8 cellular contexts compared by ENCODE assay signal in the genomic region with DNA sequence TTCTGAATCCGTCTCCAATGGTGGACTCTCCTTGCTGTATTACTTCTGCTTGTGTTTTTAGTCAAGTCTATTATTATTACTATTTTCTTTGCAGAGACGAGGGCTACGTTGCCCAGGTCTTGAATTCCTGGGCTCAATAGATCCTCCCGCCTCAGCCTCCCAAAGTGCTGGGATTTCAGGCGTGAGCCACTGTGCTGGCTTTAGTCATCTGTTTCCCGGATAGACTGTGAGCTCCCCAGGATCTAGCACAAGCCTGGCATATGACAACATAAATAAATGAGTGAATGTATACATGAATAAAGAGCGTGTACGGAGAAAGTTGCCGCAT. TPM values are rescaled to one million over a fixed set of nuclear protein-coding genes. Genes with fewer than 3 reads are reported as not detected.
DNase-seq lines count a peak whose midpoint lies in the region; ATAC-seq and TF ChIP-seq lines count a peak whose summit lies in the region.

No MANE protein-coding gene starts in this region.

- no peak for TF ChIP-seq CTCF in Loucy (conservative IDR thresholded peaks at IDR 0.05; ENCODE audit: low read length)
- TF ChIP-seq CTCF in endothelial cell (IDR thresholded peaks at IDR 0.05; ENCODE audit: unreplicated experiment): no peak
- TF ChIP-seq CTCF in osteocyte (IDR thresholded peaks at IDR 0.05): no peak

- peak overlapping the region; percentile 93 for H3K4me3 ChIP-seq in Loucy (ENCODE audit: low read length, poor library complexity, severe bottlenecking)

- no peaks in the 10 kb centered on the region for H3K36me3 ChIP-seq in Loucy (ENCODE audit: insufficient read depth, low read length)

- no peaks in the 10 kb centered on the region for H3K27me3 ChIP-seq in Loucy (ENCODE audit: insufficient read depth, low read length, poor library complexity, severe bottlenecking)

- H3K4me1 Mint-ChIP-seq in endothelial cell (ENCODE audit: unreplicated experiment) (peaks cover 16% of the 10 kb centered on the region), osteocyte (ENCODE audit: unreplicated experiment) (peaks cover 31% of the 10 kb centered on the region)

- peak overlapping the region; percentile 98 for H2AFZ ChIP-seq in Loucy (ENCODE audit: low read length)

- H3K4me3 Mint-ChIP-seq in endothelial cell (ENCODE audit: unreplicated experiment): peak overlapping the region; percentile 99
- H3K4me3 Mint-ChIP-seq in osteocyte (ENCODE audit: unreplicated experiment): peak overlapping the region; percentile 100

- peaks cover 16% of the 10 kb centered on the region for H4K20me1 ChIP-seq in Loucy (ENCODE audit: insufficient read depth, low read length, poor library complexity, severe bottlenecking)

- in situ Hi-C loops in ACHN (cut with HindIII; ENCODE audit: low pct_ligation_motif_present, low pct_unique_long_range_greater_than_20kb, low sequenced_read_pairs): no loop called here

- H3K9me3 Mint-ChIP-seq in endothelial cell (ENCODE audit: unreplicated experiment) (no peaks in the 10 kb centered on the region), osteocyte (ENCODE audit: unreplicated experiment) (no peaks in the 10 kb centered on the region)

- peak overlapping the region; percentile 84 for H3K9ac ChIP-seq in Loucy (ENCODE audit: low read depth, low read length, poor library complexity, severe bottlenecking)

- H3F3A ChIP-seq in Loucy (ENCODE audit: low read depth): no peaks in the 10 kb centered on the region

- peak overlapping the region; percentile 98 for H3K27ac Mint-ChIP-seq in endothelial cell (ENCODE audit: unreplicated experiment)
- H3K27ac Mint-ChIP-seq in osteocyte (ENCODE audit: unreplicated experiment): peak overlapping the region; percentile 96

- peaks cover 9% of the 10 kb centered on the region for H3K4me1 ChIP-seq in Loucy (ENCODE audit: insufficient read depth, low read length, poor library complexity, severe bottlenecking)

- H3K9me3 ChIP-seq in Loucy (ENCODE audit: insufficient read depth, low read depth, low read length): no peaks in the 10 kb centered on the region

- H3K27me3 Mint-ChIP-seq in endothelial cell (ENCODE audit: unreplicated experiment) (peaks cover 8% of the 10 kb centered on the region), osteocyte (ENCODE audit: unreplicated experiment) (no peaks in the 10 kb centered on the region)

- DNase-seq in endothelial cell (ENCODE audit: low spot score): no peak
- no peak for DNase-seq in osteocyte (ENCODE audit: extremely low spot score, unreplicated experiment)
- no peak for DNase-seq in NCI-H2081 treated with DMSO at 0.1 percent for 48 hours (lab: John Stamatoyannopoulos, UW)
- no peak for DNase-seq in amygdala (lab: John Stamatoyannopoulos, UW)
- DNase-seq in ACHN: no peak

- peak; percentile 17 for ATAC-seq in GM19324 (IDR thresholded peaks at IDR 0.05; ENCODE audit: low FRiP score, unreplicated experiment)
- ATAC-seq in GM21576 (IDR thresholded peaks at IDR 0.05; ENCODE audit: unreplicated experiment): no peak

- H3K79me2 ChIP-seq in Loucy (ENCODE audit: insufficient read depth, low read length): peaks cover 38% of the 10 kb centered on the region

- no peaks in the 10 kb centered on the region for H3K9me2 ChIP-seq in Loucy (replicated peaks; ENCODE audit: low read depth, low read length)

- peak overlapping the region; percentile 76 for H3K4me2 ChIP-seq in Loucy (ENCODE audit: low read depth, low read length, poor library complexity, severe bottlenecking)

- H3K36me3 Mint-ChIP-seq in endothelial cell (ENCODE audit: low read depth, unreplicated experiment) (no peaks in the 10 kb centered on the region), osteocyte (ENCODE audit: unreplicated experiment) (no peaks in the 10 kb centered on the region)

RNA-seq across cellular contexts. Expression of a gene that starts 0.4 kb away (rescaled TPM):
- total RNA-seq in endothelial cell (ENCODE audit: unreplicated experiment) (59.4 TPM), osteocyte (46.1 and 55.3 TPM in 2 replicates)

RNA-seq across cellular contexts. Expression of a gene that starts 19.8 kb away (rescaled TPM):
- total RNA-seq in endothelial cell (ENCODE audit: unreplicated experiment) (35.6 TPM), osteocyte (48.7 and 49.6 TPM in 2 replicates)
